Comparison of ENCODE assay signal across 8 cellular contexts in genomic region chr3:113051222-113051804, GRCh38.
DNase-seq lines count a peak whose midpoint lies in the region; ATAC-seq and TF ChIP-seq lines count a peak whose summit lies in the region.

No MANE protein-coding gene starts in this region.

- peaks cover 22% of the 10 kb centered on the region for H3K9me3 ChIP-seq in BLaER1
- no peaks in the 10 kb centered on the region for H3K9me3 ChIP-seq in lower lobe of right lung

- H3K4me3 Mint-ChIP-seq in activated CD4-positive, alpha-beta T cell treated with anti-CD3 and anti-CD28 coated beads, Interleukin-2, amount 10 ng/mL, durations not matched to agents 24 days and 14 days, result no peak overlapping the region

- H3K27ac ChIP-seq in BLaER1, result no peak overlapping the region
- H3K27ac ChIP-seq in lower lobe of right lung, result no peak overlapping the region

- H3K4me1 ChIP-seq in BLaER1 (no peaks in the 10 kb centered on the region), lower lobe of right lung (peaks cover 36% of the 10 kb centered on the region)

- H3K9me3 Mint-ChIP-seq in activated CD4-positive, alpha-beta T cell treated with anti-CD3 and anti-CD28 coated beads, Interleukin-2, amount 10 ng/mL, durations not matched to agents 24 days and 14 days, result no peaks in the 10 kb centered on the region

- no peaks in the 10 kb centered on the region for H3K36me3 ChIP-seq in BLaER1
- H3K36me3 ChIP-seq in lower lobe of right lung, result no peaks in the 10 kb centered on the region

- H3K27me3 ChIP-seq in BLaER1 (no peaks in the 10 kb centered on the region), lower lobe of right lung (ENCODE audit: low read depth) (no peaks in the 10 kb centered on the region)

- peak; percentile 92 for ATAC-seq in GM19324 (IDR thresholded peaks at IDR 0.05; ENCODE audit: low FRiP score, unreplicated experiment)
- ATAC-seq in HG03457 (IDR thresholded peaks at IDR 0.05; ENCODE audit: unreplicated experiment), result peak; percentile 97
- peak; percentile 90 to 95 for ATAC-seq in lower lobe of right lung

- intact Hi-C loops in activated CD4-positive, alpha-beta T cell treated with anti-CD3 and anti-CD28 coated beads, Interleukin-2, amount 10 ng/mL, durations not matched to agents 24 days and 14 days (cut with micrococcal nuclease), result loop anchor here (1.0 to 10.0 kb wide), 4 partner anchors 61 to 527 kb away; partner anchors contain the start of gene BOC
- intact Hi-C loops in lower lobe of right lung (cut with DNase I), result loop anchor here (5.0 kb wide), 1 partner anchor 236 kb away; no protein-coding TSS in a partner anchor

- peaks cover 1% of the 10 kb centered on the region for H3K36me3 Mint-ChIP-seq in activated CD4-positive, alpha-beta T cell treated with anti-CD3 and anti-CD28 coated beads, Interleukin-2, amount 10 ng/mL, durations not matched to agents 24 days and 14 days (ENCODE audit: low read depth)

- H3K27ac Mint-ChIP-seq in activated CD4-positive, alpha-beta T cell treated with anti-CD3 and anti-CD28 coated beads, Interleukin-2, amount 10 ng/mL, durations not matched to agents 24 days and 14 days, result no peak overlapping the region

- peaks cover 2% of the 10 kb centered on the region for H3K4me1 Mint-ChIP-seq in activated CD4-positive, alpha-beta T cell treated with anti-CD3 and anti-CD28 coated beads, Interleukin-2, amount 10 ng/mL, durations not matched to agents 24 days and 14 days

- H4K20me1 ChIP-seq in BLaER1, result no peaks in the 10 kb centered on the region

- no peak overlapping the region for H3K9ac ChIP-seq in BLaER1

- H3K4me2 ChIP-seq in BLaER1, result peak overlapping the region; percentile 22; the same call in 1 of the 2 replicates

- DNase-seq in NCI-H526 treated with DMSO at 0.1 percent for 48 hours (lab: John Stamatoyannopoulos, UW), result peak; percentile 55
- peak; percentile 96 for DNase-seq in activated CD4-positive, alpha-beta T cell treated with anti-CD3 and anti-CD28 coated beads, Interleukin-2, amount 10 ng/mL, durations not matched to agents 24 days and 14 days
- DNase-seq in dermis microvascular lymphatic vessel endothelial cell (ENCODE audit: low read depth in 2 of 2), result peak; percentile 55 to 79
- peak; percentile 72 for DNase-seq in lower lobe of right lung
- peak; percentile 72 to 81 (median 74) for DNase-seq in stimulated activated CD4-positive, alpha-beta T cell treated with anti-CD3 and anti-CD28 coated beads, TNF-alpha, amount 100 ng/mL, for 48 hours (ENCODE audit: low read depth in 3 of 3)

- TF ChIP-seq CTCF in lower lobe of right lung (IDR thresholded peaks at IDR 0.05), result peak; percentile 96

- H3K4me3 ChIP-seq in BLaER1, result no peak overlapping the region
- H3K4me3 ChIP-seq in lower lobe of right lung, result no peak overlapping the region

- peaks cover 2% of the 10 kb centered on the region for H3K27me3 Mint-ChIP-seq in activated CD4-positive, alpha-beta T cell treated with anti-CD3 and anti-CD28 coated beads, Interleukin-2, amount 10 ng/mL, durations not matched to agents 24 days and 14 days
